In the genomic region with DNA sequence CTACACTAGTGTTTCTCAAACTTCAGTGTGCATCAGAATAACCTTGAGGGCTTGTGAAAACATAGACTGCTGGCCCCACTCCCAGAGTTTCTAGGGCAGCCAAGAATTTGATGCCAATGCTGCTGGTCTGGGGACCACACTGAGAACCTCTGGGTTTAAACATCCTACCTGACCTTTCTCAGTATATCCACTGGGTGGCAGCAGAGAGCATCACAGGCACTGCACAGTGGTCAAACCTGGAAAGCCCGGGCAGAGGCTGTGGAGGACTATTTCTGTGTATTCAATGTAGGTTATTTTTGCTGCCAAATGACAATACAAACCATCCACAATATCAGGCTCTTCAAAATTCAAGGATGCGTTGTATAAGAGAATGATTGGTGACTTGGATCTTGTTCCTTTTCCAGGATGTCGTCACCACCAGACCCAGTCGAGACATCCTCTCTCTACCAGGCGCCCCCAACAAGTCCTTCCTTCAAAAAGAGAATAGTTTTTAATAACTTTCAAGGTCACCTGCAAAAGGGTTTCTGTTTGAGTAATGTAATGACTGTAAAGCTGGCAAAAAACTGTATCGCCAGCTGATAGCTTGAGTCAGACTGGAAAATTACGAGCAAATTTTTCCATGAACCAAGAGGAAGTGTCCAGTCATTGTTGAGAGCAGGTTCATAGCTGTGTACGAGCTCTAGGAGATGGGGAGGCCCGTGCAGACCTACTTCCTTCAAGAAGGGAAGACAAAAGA, we compare ENCODE assay signal across 8 cellular contexts. TPM values are rescaled to one million over a fixed set of nuclear protein-coding genes. Genes with fewer than 3 reads are reported as not detected.
DNase-seq lines count a peak whose midpoint lies in the region; TF ChIP-seq lines count a peak whose summit lies in the region.

No MANE protein-coding gene starts in this region.

- H3K4me3 Mint-ChIP-seq in type B pancreatic cell = no peak overlapping the region

- H3K4me3 ChIP-seq in LNCaP clone FGC (ENCODE audit: low read depth, low read length) (no peak overlapping the region), foreskin fibroblast (ENCODE audit: low read depth in 1 of 2, low read length in 2 of 2) (no peak overlapping the region), ovary (no peak overlapping the region)

- TF ChIP-seq CTCF in LNCaP clone FGC (IDR thresholded peaks at IDR 0.05; ENCODE audit: control insufficient read depth, extremely low read depth, insufficient read depth) (peak; percentile 93), foreskin fibroblast (IDR thresholded peaks at IDR 0.05; ENCODE audit: low read depth, low read length) (peak; percentile 90), ovary (IDR thresholded peaks at IDR 0.05) (peak; percentile 74 to 94 (median 82)), type B pancreatic cell (conservative IDR thresholded peaks at IDR 0.05) (peak; percentile 92)

- no peaks in the 10 kb centered on the region for H3K27me3 Mint-ChIP-seq in type B pancreatic cell

- H3K27ac ChIP-seq in ovary = no peak overlapping the region

- no peaks in the 10 kb centered on the region for H3K9me3 Mint-ChIP-seq in type B pancreatic cell

- no peaks in the 10 kb centered on the region for H3K36me3 Mint-ChIP-seq in type B pancreatic cell

- DNase-seq in GM03348 (ENCODE audit: low spot score) = peak; percentile 82
- DNase-seq in H4 (ENCODE audit: low spot score) = peak; percentile 66
- DNase-seq in LNCaP clone FGC (ENCODE audit: low read depth) = no peak
- peak; percentile 74 to 84 for DNase-seq in SHP77 (lab: John Stamatoyannopoulos, UW)
- DNase-seq in activated T-helper 9 cell treated with anti-CD3 and anti-CD28 coated beads, Interleukin-2, amount 50 U/mL, for 16 hours (ENCODE audit: low read depth) = peak; percentile 34
- DNase-seq in foreskin fibroblast = peak; percentile 45 to 82
- peak; percentile 75 to 81 (median 78) for DNase-seq in ovary
- DNase-seq in type B pancreatic cell (ENCODE audit: extremely low spot score, unreplicated experiment) = no peak

- peak overlapping the region; percentile 43 for H3K27ac Mint-ChIP-seq in type B pancreatic cell

- 16 to 21% (median 17%) methylated on average over 9 of the region's 9 CpGs for WGBS in ovary, 3 donors

- no peaks in the 10 kb centered on the region for H3K4me1 ChIP-seq in ovary (ENCODE audit: insufficient read depth)

- no peak for TF ChIP-seq EP300 in ovary (IDR thresholded peaks at IDR 0.05)

- H3K27me3 ChIP-seq in ovary = no peaks in the 10 kb centered on the region

- intact Hi-C loops in ovary (cut with DNase I) = loop anchor here in 2 of 4 donors (2.0 to 10.0 kb wide), 3 partner anchors 50 to 504 kb away; a partner anchor contains a TSS

- no peaks in the 10 kb centered on the region for H3K36me3 ChIP-seq in ovary

- no peaks in the 10 kb centered on the region for H3K9me3 ChIP-seq in ovary

- H3K4me1 Mint-ChIP-seq in type B pancreatic cell (ENCODE audit: unreplicated experiment) = peaks cover 5% of the 10 kb centered on the region

- no peak for TF ChIP-seq POLR2A in ovary (IDR thresholded peaks at IDR 0.05)

RNA-seq across cellular contexts. Expression of a gene that starts 30.6 kb away (rescaled TPM):
- 1.5 and 5.1 TPM in 2 replicates for total RNA-seq in H4 (2014; rRNA removed; shearing (Covaris generic))
- total RNA-seq in ovary (10 to 100 TPM in 1 of 7 donors, 1 to 10 TPM in 6; 1.1 to 11.0 (median 3.9) TPM), type B pancreatic cell (ENCODE audit: low replicate concordance) (5.7 and 9.9 TPM in 2 replicates)
- polyA plus RNA-seq in ovary = 10 to 100 TPM in 1 of 2 donors, 1 to 10 TPM in 1; 7.3 to 11.3 TPM

Comparison
In these comparisons a context has a peak if more than half of its experiments do, and no peak if none do; other contexts are left out.
1. DNase-seq: peak in GM03348 (single experiment), H4 (single experiment), SHP77 (2 of 2), activated T-helper 9 cell treated with anti-CD3 and anti-CD28 coated beads, Interleukin-2, amount 50 U/mL, for 16 hours (single experiment), foreskin fibroblast (2 of 2) and ovary (5 of 5); none in LNCaP clone FGC (single experiment) and type B pancreatic cell (single experiment).
2. Peak in every context shown above with its lines, with median percentiles within 50 percentile points of each other: CTCF ChIP-seq.